1 cellular context compared by ENCODE assay signal in genomic region chr4:153514688-153515087, GRCh38.
TF ChIP-seq lines count a peak whose summit lies in the region.

No MANE protein-coding gene starts in this region.

TF ChIP-seq in H1, 55 proteins besides CTCF, POLR2A, EP300 and RAD21:
- peak; percentile 74; the same call in 1 of the 2 replicates for TF ChIP-seq CEBPB (IDR thresholded peaks at IDR 0.05; ENCODE audit: low read depth, low read length)
